ENCODE assay signal across 8 cellular contexts in the genomic region with DNA sequence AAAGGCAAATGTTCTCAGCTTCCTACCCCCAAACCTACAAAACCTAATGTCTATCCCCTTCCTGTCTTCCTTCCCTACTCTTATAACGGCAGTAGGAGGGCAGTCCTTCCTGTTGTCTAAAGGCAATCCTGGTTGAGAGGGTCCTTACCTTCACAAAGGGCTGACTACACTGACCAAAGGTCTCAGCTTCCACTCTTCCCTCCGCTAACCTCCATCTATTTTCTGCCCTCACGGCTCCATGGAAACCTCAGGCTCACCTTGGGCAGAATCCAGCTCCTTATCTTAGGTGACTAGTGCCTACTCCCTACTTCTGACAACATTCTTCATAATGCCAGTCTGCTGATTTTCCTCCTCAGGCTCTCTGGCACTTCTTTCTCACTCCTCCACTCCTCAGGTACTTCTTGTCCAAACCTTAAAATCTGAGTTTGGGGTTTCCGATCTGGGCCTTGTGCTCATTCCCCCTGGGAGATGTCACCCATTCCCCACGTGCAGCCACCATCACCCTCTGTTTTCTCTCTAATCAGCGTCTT. TPM values are rescaled to one million over a fixed set of nuclear protein-coding genes. Genes with fewer than 3 reads are reported as not detected.
DNase-seq lines count a peak whose midpoint lies in the region; ATAC-seq and TF ChIP-seq lines count a peak whose summit lies in the region.

No MANE protein-coding gene starts in this region.

- no peak for ATAC-seq in GM18511 (IDR thresholded peaks at IDR 0.05; ENCODE audit: unreplicated experiment)

- H3K27me3 ChIP-seq in NT2/D1 (ENCODE audit: insufficient read depth, insufficient read length), result no peaks in the 10 kb centered on the region
- H3K27me3 ChIP-seq in effector memory CD4-positive, alpha-beta T cell (replicated peaks; ENCODE audit: control insufficient read depth, insufficient read depth, low read length, poor library complexity, severe bottlenecking), result no peaks in the 10 kb centered on the region

- H3K9me3 ChIP-seq in NT2/D1 (ENCODE audit: insufficient read depth, low read length), result peaks cover 6% of the 10 kb centered on the region; the same call in 1 of the 2 replicates
- no peaks in the 10 kb centered on the region for H3K9me3 ChIP-seq in effector memory CD4-positive, alpha-beta T cell (ENCODE audit: control insufficient read depth, low read length)

- H3K9ac ChIP-seq in NT2/D1 (ENCODE audit: insufficient read length, low read depth), result peak overlapping the region; percentile 59

- peak overlapping the region; percentile 80 for H3K4me3 ChIP-seq in NT2/D1 (ENCODE audit: insufficient read length, low read depth)
- H3K4me3 ChIP-seq in effector memory CD4-positive, alpha-beta T cell (ENCODE audit: insufficient read depth, low read depth, low read length, poor library complexity, severe bottlenecking), result peak overlapping the region; percentile 86

- H3K27me3 Mint-ChIP-seq in neural crest cell (ENCODE audit: low read depth), result no peaks in the 10 kb centered on the region

- no peaks in the 10 kb centered on the region for H3K9me3 Mint-ChIP-seq in neural crest cell

- no peaks in the 10 kb centered on the region for H3K4me1 ChIP-seq in NT2/D1 (ENCODE audit: insufficient read depth, insufficient read length)
- H3K4me1 ChIP-seq in effector memory CD4-positive, alpha-beta T cell (ENCODE audit: control insufficient read depth, insufficient read depth, low read length, poor library complexity, severe bottlenecking), result peaks cover 11% of the 10 kb centered on the region

- peak overlapping the region; percentile 63 for H3K27ac ChIP-seq in effector memory CD4-positive, alpha-beta T cell (ENCODE audit: insufficient read depth, low read length, poor library complexity, severe bottlenecking)

- no peaks in the 10 kb centered on the region for H3K36me3 ChIP-seq in NT2/D1 (ENCODE audit: insufficient read depth, insufficient read length, low read length)
- no peaks in the 10 kb centered on the region for H3K36me3 ChIP-seq in effector memory CD4-positive, alpha-beta T cell (ENCODE audit: control insufficient read depth, insufficient read depth, low read length)

- H3K4me3 Mint-ChIP-seq in neural crest cell, result peak overlapping the region; percentile 88

- peak; percentile 7 for DNase-seq in GM19240 (ENCODE audit: insufficient read length, low spot score)
- no peak for DNase-seq in NT2/D1 (ENCODE audit: low read depth, low spot score)
- DNase-seq in effector memory CD4-positive, alpha-beta T cell, result no peak
- no peak for DNase-seq in neural crest cell (ENCODE audit: low read depth, low spot score)
- DNase-seq in NOMO-1 (lab: John Stamatoyannopoulos, UW; ENCODE audit: unreplicated experiment in 2 of 2), result no peak
- no peak for DNase-seq in NK-92 treated with Interleukin-12 subunit alpha and Interleukin-12 subunit beta, amount 100 ng/mL, for 24 hours (lab: John Stamatoyannopoulos, UW)
- DNase-seq in NCI-H1048 (lab: John Stamatoyannopoulos, UW), result no peak

- TF ChIP-seq CTCF in neural crest cell (conservative IDR thresholded peaks at IDR 0.05), result no peak

- H3K27ac Mint-ChIP-seq in neural crest cell (ENCODE audit: unreplicated experiment), result no peak overlapping the region

- H3K36me3 Mint-ChIP-seq in neural crest cell (ENCODE audit: low read depth), result peaks cover 2% of the 10 kb centered on the region

- H3K4me1 Mint-ChIP-seq in neural crest cell, result peaks cover 26% of the 10 kb centered on the region

RNA-seq across cellular contexts. Expression of a gene that starts 0.5 kb away (rescaled TPM):
- 2.1 TPM in 2 replicates for total RNA-seq in neural crest cell

RNA-seq across cellular contexts. Expression of a gene that starts 0.9 kb away (rescaled TPM):
- 34.5 and 37.0 TPM in 2 replicates for total RNA-seq in neural crest cell
